31 cellular contexts compared by ENCODE assay signal in genomic region chr2:211812587-211812986, GRCh38.
"Had no signal": no experiment of that assay in that cellular context is flagged by ENCODE, and none has a peak within 500 bp of the region (broad histone marks: within the 10 kb centered on the region; RNA-seq: fewer than 3 reads in every experiment).

No MANE protein-coding gene starts in this region.

- H3K27me3 Mint-ChIP-seq: activated B cell treated with CpG ODN at 0.5 μM for 24 hours; activated CD4-positive, alpha-beta memory T cell treated with anti-CD3 and anti-CD28 coated beads for 36 hours; activated naive CD4-positive, alpha-beta T cell treated with anti-CD3 and anti-CD28 coated beads, Interleukin-2, amount 10 ng/mL, durations not matched to agents 7 days and 5 days; activated naive CD8-positive, alpha-beta T cell; activated naive CD8-positive, alpha-beta T cell treated with anti-CD3 and anti-CD28 coated beads, Interleukin-2, amount 50 U/mL, for 24 hours had no signal

- H3K36me3 Mint-ChIP-seq: activated CD4-positive, alpha-beta memory T cell treated with anti-CD3 and anti-CD28 coated beads for 36 hours; activated naive CD4-positive, alpha-beta T cell treated with anti-CD3 and anti-CD28 coated beads, Interleukin-2, amount 10 ng/mL, durations not matched to agents 7 days and 5 days; activated naive CD8-positive, alpha-beta T cell had no signal

- H3K27ac Mint-ChIP-seq: activated B cell treated with CpG ODN at 0.5 μM for 24 hours; activated CD4-positive, alpha-beta memory T cell treated with anti-CD3 and anti-CD28 coated beads for 36 hours; activated naive CD4-positive, alpha-beta T cell treated with anti-CD3 and anti-CD28 coated beads, Interleukin-2, amount 10 ng/mL, durations not matched to agents 7 days and 5 days; activated naive CD8-positive, alpha-beta T cell; activated naive CD8-positive, alpha-beta T cell treated with anti-CD3 and anti-CD28 coated beads, Interleukin-2, amount 50 U/mL, for 24 hours; brain; T-helper 1 cell treated with Interleukin-12 subunit alpha and Interleukin-12 subunit beta and Interleukin-4 antibody, amounts not matched to agents 30 μg/mL and 1 μg/mL, for 36 hours; T-helper 2 cell treated with Interferon-gamma antibody and Interleukin-4, amounts not matched to agents 5 μg/mL and 100 μg/mL, for 36 hours had no signal

- H3K27ac ChIP-seq: SJSA1 had no signal

- H3K4me1 Mint-ChIP-seq: activated B cell treated with CpG ODN at 0.5 μM for 24 hours; activated naive CD4-positive, alpha-beta T cell treated with anti-CD3 and anti-CD28 coated beads, Interleukin-2, amount 10 ng/mL, durations not matched to agents 7 days and 5 days; activated naive CD8-positive, alpha-beta T cell treated with anti-CD3 and anti-CD28 coated beads, Interleukin-2, amount 50 U/mL, for 24 hours had no signal

- H3K4me3 Mint-ChIP-seq: activated B cell treated with CpG ODN at 0.5 μM for 24 hours; activated CD4-positive, alpha-beta memory T cell treated with anti-CD3 and anti-CD28 coated beads for 36 hours; activated naive CD4-positive, alpha-beta T cell treated with anti-CD3 and anti-CD28 coated beads, Interleukin-2, amount 10 ng/mL, durations not matched to agents 7 days and 5 days; activated naive CD8-positive, alpha-beta T cell; activated naive CD8-positive, alpha-beta T cell treated with anti-CD3 and anti-CD28 coated beads, Interleukin-2, amount 50 U/mL, for 24 hours; brain; T-helper 1 cell treated with Interleukin-12 subunit alpha and Interleukin-12 subunit beta and Interleukin-4 antibody, amounts not matched to agents 30 μg/mL and 1 μg/mL, for 36 hours; T-helper 2 cell treated with Interferon-gamma antibody and Interleukin-4, amounts not matched to agents 5 μg/mL and 100 μg/mL, for 36 hours had no signal

- H3K4me1 ChIP-seq: SJSA1 had no signal

- H3K27me3 ChIP-seq: SJSA1 had no signal

- H3K9me3 ChIP-seq: SJSA1, SK-N-SH had no signal

- ATAC-seq: activated naive CD8-positive, alpha-beta T cell treated with anti-CD3 and anti-CD28 coated beads, Interleukin-2, amount 50 U/mL, for 24 hours; Panc1 had no signal

- H3K4me3 ChIP-seq: SJSA1 had no signal

- DNase-seq: activated B cell treated with CpG ODN at 0.5 μM for 24 hours; activated CD4-positive, alpha-beta memory T cell treated with anti-CD3 and anti-CD28 coated beads for 36 hours; activated CD4-positive, alpha-beta T cell treated with anti-CD3 and anti-CD28 coated beads for 4 hours; activated CD4-positive, alpha-beta T cell treated with anti-CD3 and anti-CD28 coated beads, Interleukin-2, amount 50 U/mL, for 1 hour; activated CD4-positive, CD25-positive, alpha-beta regulatory T cell treated with anti-CD3 and anti-CD28 coated beads, Interleukin-2, amount 50 U/mL, for 72 hours; activated CD8-positive, alpha-beta memory T cell treated with anti-CD3 and anti-CD28 coated beads, Interleukin-2, amount 50 U/mL, for 4 hours; activated effector memory CD4-positive, alpha-beta T cell treated with Interleukin-2 at 50 U/mL for 16 hours; activated naive CD4-positive, alpha-beta T cell treated with anti-CD3 and anti-CD28 coated beads, Interleukin-2, amount 10 ng/mL, durations not matched to agents 7 days and 5 days; activated naive CD8-positive, alpha-beta T cell treated with anti-CD3 and anti-CD28 coated beads, Interleukin-2, amount 50 U/mL, for 24 hours; activated T-cell treated with anti-CD3 and anti-CD28 coated beads for 4 hours; activated T-cell treated with anti-CD3 and anti-CD28 coated beads, Interleukin-2, amount 50 U/mL, for 48 hours; anterior cingulate cortex; caudate nucleus; NCI-H1092 treated with DMSO at 0.1 percent for 48 hours; NCI-H1417; NCI-H146; NCI-H187; NCI-H2029 treated with DMSO at 0.1 percent for 48 hours; NCI-H2107; NCI-H2171; NCI-H510A; NCI-H526; NCI-H748 treated with DMSO at 0.1 percent for 48 hours; SHP77 treated with DMSO at 0.1 percent for 48 hours; SK-N-SH had no signal

- H3K4me2 ChIP-seq: SK-N-SH had no signal

- H3K36me3 ChIP-seq: SJSA1 had no signal

- H3K9me3 Mint-ChIP-seq: activated B cell treated with CpG ODN at 0.5 μM for 24 hours; activated naive CD4-positive, alpha-beta T cell treated with anti-CD3 and anti-CD28 coated beads, Interleukin-2, amount 10 ng/mL, durations not matched to agents 7 days and 5 days; activated naive CD8-positive, alpha-beta T cell treated with anti-CD3 and anti-CD28 coated beads, Interleukin-2, amount 50 U/mL, for 24 hours; T-helper 1 cell treated with Interleukin-12 subunit alpha and Interleukin-12 subunit beta and Interleukin-4 antibody, amounts not matched to agents 30 μg/mL and 1 μg/mL, for 36 hours; T-helper 2 cell treated with Interferon-gamma antibody and Interleukin-4, amounts not matched to agents 5 μg/mL and 100 μg/mL, for 36 hours had no signal

- H3K9me2 ChIP-seq: SK-N-SH had no signal
